8 cellular contexts compared by ENCODE assay signal in the genomic region with DNA sequence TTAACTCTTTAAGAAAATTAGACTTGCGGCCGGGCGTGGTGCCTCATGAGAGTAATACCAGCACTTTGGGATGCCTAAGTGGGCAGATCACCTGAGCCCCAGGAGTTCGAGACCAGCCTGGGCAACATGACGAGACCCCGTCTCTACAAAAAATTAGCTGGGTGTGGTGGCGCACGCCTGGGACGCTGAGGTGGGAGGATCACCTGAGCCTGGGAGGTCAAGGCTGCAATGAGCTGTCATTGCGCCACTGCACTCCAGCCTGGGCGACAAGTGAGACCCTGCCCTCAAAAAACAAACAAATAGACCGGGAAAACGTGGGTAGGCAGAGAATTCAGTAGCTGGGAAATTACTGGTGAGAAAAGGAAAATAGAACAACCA. TPM values are rescaled to one million over a fixed set of nuclear protein-coding genes. Genes with fewer than 3 reads are reported as not detected.
DNase-seq lines count a peak whose midpoint lies in the region; ATAC-seq and TF ChIP-seq lines count a peak whose summit lies in the region.

No MANE protein-coding gene starts in this region.

- peak overlapping the region; percentile 94 for H3K27ac ChIP-seq in HL-60 (replicated peaks)

- peak overlapping the region; percentile 99 for H3K4me3 Mint-ChIP-seq in activated T-helper 17 cell treated with anti-CD3 and anti-CD28 coated beads, Interleukin-2, amount 50 U/mL, for 72 hours
- peak overlapping the region; percentile 99 to 100 (median 100) for H3K4me3 Mint-ChIP-seq in immature natural killer cell
- H3K4me3 Mint-ChIP-seq in stimulated activated memory B cell treated with anti-CD40 and anti-IgM and Interleukin-4, amounts not matched to agents 10 μg/mL and 1 μg/mL and 100 μg/mL, for 72 hours, result peak overlapping the region; percentile 97

- H3K36me3 Mint-ChIP-seq in activated T-helper 17 cell treated with anti-CD3 and anti-CD28 coated beads, Interleukin-2, amount 50 U/mL, for 72 hours (ENCODE audit: low read depth), result peaks cover 54% of the 10 kb centered on the region
- peaks cover 3 to 11% (median 4%) of the 10 kb centered on the region in 3 donors for H3K36me3 Mint-ChIP-seq in immature natural killer cell
- H3K36me3 Mint-ChIP-seq in stimulated activated memory B cell treated with anti-CD40 and anti-IgM and Interleukin-4, amounts not matched to agents 10 μg/mL and 1 μg/mL and 100 μg/mL, for 72 hours, result peaks cover 5% of the 10 kb centered on the region

- peaks cover 13% of the 10 kb centered on the region for H3K4me1 Mint-ChIP-seq in activated T-helper 17 cell treated with anti-CD3 and anti-CD28 coated beads, Interleukin-2, amount 50 U/mL, for 72 hours
- H3K4me1 Mint-ChIP-seq in immature natural killer cell, result peaks cover 31 to 47% of the 10 kb centered on the region in 2 donors
- H3K4me1 Mint-ChIP-seq in stimulated activated memory B cell treated with anti-CD40 and anti-IgM and Interleukin-4, amounts not matched to agents 10 μg/mL and 1 μg/mL and 100 μg/mL, for 72 hours, result peaks cover 31% of the 10 kb centered on the region

- peaks cover 11% of the 10 kb centered on the region for H3K27me3 Mint-ChIP-seq in activated T-helper 17 cell treated with anti-CD3 and anti-CD28 coated beads, Interleukin-2, amount 50 U/mL, for 72 hours
- peaks cover 8 to 11% (median 8%) of the 10 kb centered on the region in 3 donors for H3K27me3 Mint-ChIP-seq in immature natural killer cell (ENCODE audit: low read depth in 3 of 3)
- no peaks in the 10 kb centered on the region for H3K27me3 Mint-ChIP-seq in stimulated activated memory B cell treated with anti-CD40 and anti-IgM and Interleukin-4, amounts not matched to agents 10 μg/mL and 1 μg/mL and 100 μg/mL, for 72 hours

- peak overlapping the region; percentile 99 for H3K27ac Mint-ChIP-seq in activated T-helper 17 cell treated with anti-CD3 and anti-CD28 coated beads, Interleukin-2, amount 50 U/mL, for 72 hours
- H3K27ac Mint-ChIP-seq in immature natural killer cell, result peak overlapping the region; percentile 92 to 100 (median 98)
- H3K27ac Mint-ChIP-seq in stimulated activated memory B cell treated with anti-CD40 and anti-IgM and Interleukin-4, amounts not matched to agents 10 μg/mL and 1 μg/mL and 100 μg/mL, for 72 hours, result peak overlapping the region; percentile 96

- no peak for TF ChIP-seq CTCF in HL-60 (IDR thresholded peaks at IDR 0.05; ENCODE audit: insufficient read depth, low read length)

- ATAC-seq in activated T-helper 17 cell treated with anti-CD3 and anti-CD28 coated beads, Interleukin-2, amount 50 U/mL, for 72 hours (replicated peaks), result no peak
- ATAC-seq in stimulated activated memory B cell treated with anti-CD40 and anti-IgM and Interleukin-4, amounts not matched to agents 10 μg/mL and 1 μg/mL and 100 μg/mL, for 72 hours, result no peak
- no peak for ATAC-seq in GM21576 (IDR thresholded peaks at IDR 0.05; ENCODE audit: unreplicated experiment)

- peak overlapping the region; percentile 90 for H3K4me3 ChIP-seq in HL-60 (replicated peaks; ENCODE audit: insufficient read depth, low read length)

- peaks cover 4% of the 10 kb centered on the region for H3K9me3 Mint-ChIP-seq in activated T-helper 17 cell treated with anti-CD3 and anti-CD28 coated beads, Interleukin-2, amount 50 U/mL, for 72 hours
- peaks cover 0 to 4% (median 0%) of the 10 kb centered on the region in 6 donors for H3K9me3 Mint-ChIP-seq in immature natural killer cell
- H3K9me3 Mint-ChIP-seq in stimulated activated memory B cell treated with anti-CD40 and anti-IgM and Interleukin-4, amounts not matched to agents 10 μg/mL and 1 μg/mL and 100 μg/mL, for 72 hours, result no peaks in the 10 kb centered on the region

- peaks cover 2% of the 10 kb centered on the region for H3K27me3 ChIP-seq in HL-60 (ENCODE audit: insufficient read depth, poor library complexity, severe bottlenecking)

- DNase-seq in HL-60 (ENCODE audit: low read depth in 1 of 2, low spot score in 1 of 2), result no peak
- no peak for DNase-seq in immature natural killer cell
- DNase-seq in hippocampal formation (lab: John Stamatoyannopoulos, UW), result no peak
- DNase-seq in NCI-H2029 (lab: John Stamatoyannopoulos, UW), result no peak
- DNase-seq in T1000 (lab: John Stamatoyannopoulos, UW), result no peak

RNA-seq across cellular contexts. Expression of a gene that starts 0.7 kb away (rescaled TPM):
- total RNA-seq in activated T-helper 17 cell treated with anti-CD3 and anti-CD28 coated beads, Interleukin-2, amount 50 U/mL, for 72 hours, result 10 to 100 TPM; 29.2 to 55.0 TPM
- polyA plus RNA-seq in immature natural killer cell, result 10 to 100 TPM; 10.5 to 24.1 (median 10.6) TPM
